Comparison of ENCODE assay signal across 8 cellular contexts in genomic region chr1:224435999-224436398, GRCh38. TPM values are rescaled to one million over a fixed set of nuclear protein-coding genes. Genes with fewer than 3 reads are reported as not detected.
DNase-seq lines count a peak whose midpoint lies in the region; ATAC-seq and TF ChIP-seq lines count a peak whose summit lies in the region.

No MANE protein-coding gene starts in this region.

- peaks cover 6% of the 10 kb centered on the region; the same call in 1 of the 2 replicates for H4K20me1 ChIP-seq in GM23248 (ENCODE audit: insufficient read depth)
- H4K20me1 ChIP-seq in PC-9 (ENCODE audit: insufficient read depth) = peaks cover 22% of the 10 kb centered on the region

- TF ChIP-seq CTCF in PC-9 (conservative IDR thresholded peaks at IDR 0.05) = no peak
- no peak for TF ChIP-seq CTCF in epithelial cell of esophagus (IDR thresholded peaks at IDR 0.05; ENCODE audit: insufficient read depth, low read depth, low read length, missing control alignments)

- H3K79me2 ChIP-seq in GM23248 (ENCODE audit: insufficient read depth) (peaks cover 77% of the 10 kb centered on the region), PC-9 (ENCODE audit: low read depth) (peaks cover 71% of the 10 kb centered on the region)

- WGBS in GM23248 (ENCODE audit: low coverage in 1 of 2, low lambda C conversion rate in 2 of 2, missing lambda C conversion rate in 2 of 2), 2 experiments = 74 to 75% methylated on average over 1 of the region's 1 CpG

- peak overlapping the region; percentile 93 for H3K9ac ChIP-seq in GM23248

- ATAC-seq in HG03039 (IDR thresholded peaks at IDR 0.05; ENCODE audit: unreplicated experiment) = no peak
- ATAC-seq in Right ventricle myocardium inferior = no peak

- intact Hi-C loops in PC-9 (cut with micrococcal nuclease; ENCODE audit: unreplicated experiment) (loop anchor here (1.0 to 10.0 kb wide), 3 partner anchors 18 to 419 kb away; no protein-coding TSS in a partner anchor), Right ventricle myocardium inferior (cut with DNase I) (loop anchor here (2.0 kb wide), 1 partner anchor 21 kb away; no protein-coding TSS in a partner anchor)

- H3K27ac ChIP-seq in GM23248 (peak overlapping the region; percentile 96), PC-9 (peak overlapping the region; percentile 71)

- POLR2A ChIA-PET in PC-9 (lab: Charles Lee; ENCODE audit: unreplicated experiment) = interaction anchor here (0.6 to 1.0 kb wide), 4 partner anchors 11 to 486 kb away, joined by 5 to 9 read pairs (median 7); no protein-coding TSS in a partner anchor

- H3K36me3 ChIP-seq in GM23248 (ENCODE audit: low read depth) (peaks cover 9% of the 10 kb centered on the region), PC-9 (ENCODE audit: low read depth) (peaks cover 18% of the 10 kb centered on the region)

- H3K4me2 ChIP-seq in GM23248 (ENCODE audit: unreplicated experiment) (peak overlapping the region; percentile 97), PC-9 (peak overlapping the region; percentile 87)

- H3F3A ChIP-seq in GM23248 (ENCODE audit: insufficient read depth) = peaks cover 41% of the 10 kb centered on the region
- H3F3A ChIP-seq in PC-9 (ENCODE audit: insufficient read depth, low read depth) = peaks cover 21% of the 10 kb centered on the region

- H3K4me1 ChIP-seq in GM23248 (ENCODE audit: insufficient read depth) (peaks cover 21% of the 10 kb centered on the region), PC-9 (replicated peaks; ENCODE audit: insufficient read depth) (peaks cover 42% of the 10 kb centered on the region)

- no TSS peak for BruUV-seq in PC-9 (replicated peaks; lab: Mats Ljungman, UMichigan)

- in situ Hi-C loops in GM23248 (cut with MboI) = no loop called here

- CTCF ChIA-PET in PC-9 (lab: Charles Lee) = interaction anchor here (0.5 to 1.1 kb wide), 2 partner anchors 21 to 24 kb away, joined by 4 read pairs; no protein-coding TSS in a partner anchor

- H3K9me3 ChIP-seq in GM23248 (ENCODE audit: low read depth) (no peaks in the 10 kb centered on the region), PC-9 (ENCODE audit: insufficient read depth, low read depth) (no peaks in the 10 kb centered on the region)

- H2AFZ ChIP-seq in GM23248 = peak overlapping the region; percentile 91
- no peak overlapping the region for H2AFZ ChIP-seq in PC-9

- DNase-seq in GM23248 (peak; percentile 36), PC-9 (peak; percentile 25 to 82), epithelial cell of esophagus (ENCODE audit: low read depth) (peak; percentile 84), skeletal muscle cell (ENCODE audit: low read depth) (no peak), NCI-H1048 (lab: John Stamatoyannopoulos, UW) (no peak), Right ventricle myocardium inferior (ENCODE audit: missing footprints) (no peak)
- DNase-seq in stimulated activated naive CD4-positive, alpha-beta T cell treated with Interleukin-2 at 50 U/mL for 16 hours (lab: John Stamatoyannopoulos, UW) = no peak

- H3K27me3 ChIP-seq in GM23248 (replicated peaks; ENCODE audit: insufficient read depth) = no peaks in the 10 kb centered on the region
- no peaks in the 10 kb centered on the region for H3K27me3 ChIP-seq in PC-9 (ENCODE audit: insufficient read depth, low read depth)

- H3K9me2 ChIP-seq in GM23248 (ENCODE audit: insufficient read depth) (no peaks in the 10 kb centered on the region), PC-9 (ENCODE audit: insufficient read depth) (no peaks in the 10 kb centered on the region)

- H3K4me3 ChIP-seq in GM23248 (peak overlapping the region; percentile 83), PC-9 (peak overlapping the region; percentile 71; the same call in 1 of the 2 replicates), epithelial cell of esophagus (ENCODE audit: low read length) (no peak overlapping the region), skeletal muscle cell (ENCODE audit: low read depth, low read length) (peak overlapping the region; percentile 81)

RNA-seq across cellular contexts. Expression of gene WDR26, which starts 1.4 kb away (rescaled TPM):
- total RNA-seq in GM23248 (2014; rRNA removed; shearing (Covaris generic)) = 38.7 and 43.4 TPM in 2 replicates
- 10.5 and 10.7 TPM in 2 replicates for polyA plus RNA-seq in GM23248 (2016; fragmentation: Nextera tagmentation; extraction: Ambion mirVana)
- 76.0 and 88.9 TPM in 2 replicates for total RNA-seq in PC-9 (2021)
- 55.4 TPM for total RNA-seq in Right ventricle myocardium inferior

Comparison
In these comparisons a context has a peak if more than half of its experiments do, and no peak if none do; other contexts are left out.
1. DNase-seq: peak in GM23248 (single experiment), PC-9 (2 of 2) and epithelial cell of esophagus (single experiment); none in skeletal muscle cell (single experiment), stimulated activated naive CD4-positive, alpha-beta T cell treated with Interleukin-2 at 50 U/mL for 16 hours (single experiment), NCI-H1048 (single experiment) and Right ventricle myocardium inferior (single experiment).